33 cellular contexts compared by ENCODE assay signal in genomic region chr5:102813740-102814139, GRCh38.
"Had no signal": no experiment of that assay in that cellular context is flagged by ENCODE, and none has a peak within 500 bp of the region (broad histone marks: within the 10 kb centered on the region; RNA-seq: fewer than 3 reads in every experiment).

No MANE protein-coding gene starts in this region.

- H3K79me2 ChIP-seq: hepatocyte had no signal

- H3K4me2 ChIP-seq: hepatocyte had no signal

- H3K4me3 Mint-ChIP-seq: activated CD4-positive, alpha-beta memory T cell treated with anti-CD3 and anti-CD28 coated beads, Interleukin-2, amount 10 ng/mL, durations not matched to agents 7 days and 5 days; activated CD4-positive, alpha-beta T cell treated with anti-CD3 and anti-CD28 coated beads, Interleukin-2, amount 10 ng/mL, durations not matched to agents 7 days and 5 days; activated naive CD4-positive, alpha-beta T cell treated with anti-CD3 and anti-CD28 coated beads, Interleukin-2, amount 10 ng/mL, durations not matched to agents 7 days and 5 days; activated naive CD8-positive, alpha-beta T cell treated with anti-CD3 and anti-CD28 coated beads, Interleukin-2, amount 10 ng/mL, durations not matched to agents 7 days and 5 days; activated T-cell treated with anti-CD3 and anti-CD28 coated beads, Interleukin-2, amount 50 U/mL, for 24 hours; activated T-cell treated with anti-CD3 and anti-CD28 coated beads, Interleukin-2, amount 50 U/mL, for 72 hours; brain; dendritic cell treated with granulocyte-macrophage colony-stimulating factor and Interleukin-4, amounts not matched to agents 40 ng/mL and 50 ng/mL, for 4 days; WTC11 had no signal

- H3K27ac Mint-ChIP-seq: activated CD4-positive, alpha-beta memory T cell treated with anti-CD3 and anti-CD28 coated beads, Interleukin-2, amount 10 ng/mL, durations not matched to agents 7 days and 5 days; activated CD4-positive, alpha-beta T cell treated with anti-CD3 and anti-CD28 coated beads, Interleukin-2, amount 10 ng/mL, durations not matched to agents 7 days and 5 days; activated naive CD4-positive, alpha-beta T cell treated with anti-CD3 and anti-CD28 coated beads, Interleukin-2, amount 10 ng/mL, durations not matched to agents 7 days and 5 days; activated naive CD4-positive, alpha-beta T cell treated with anti-CD3 and anti-CD28 coated beads, Interleukin-2, amount 50 U/mL, for 72 hours; activated naive CD8-positive, alpha-beta T cell treated with anti-CD3 and anti-CD28 coated beads, Interleukin-2, amount 10 ng/mL, durations not matched to agents 7 days and 5 days; activated T-cell treated with anti-CD3 and anti-CD28 coated beads, Interleukin-2, amount 50 U/mL, for 24 hours; activated T-cell treated with anti-CD3 and anti-CD28 coated beads, Interleukin-2, amount 50 U/mL, for 72 hours; brain; dendritic cell treated with granulocyte-macrophage colony-stimulating factor and Interleukin-4, amounts not matched to agents 40 ng/mL and 50 ng/mL, for 4 days; WTC11 had no signal

- H3K4me3 ChIP-seq: ascending aorta, breast epithelium, cardiac muscle cell, coronary artery, dorsolateral prefrontal cortex, esophagus muscularis mucosa, gastrocnemius medialis, heart right ventricle, hepatocyte had no signal

- H3K36me3 Mint-ChIP-seq: activated naive CD4-positive, alpha-beta T cell treated with anti-CD3 and anti-CD28 coated beads, Interleukin-2, amount 10 ng/mL, durations not matched to agents 7 days and 5 days; activated naive CD4-positive, alpha-beta T cell treated with anti-CD3 and anti-CD28 coated beads, Interleukin-2, amount 50 U/mL, for 72 hours; WTC11 had no signal

- H3K36me3 ChIP-seq: ascending aorta, breast epithelium, cardiac muscle cell, esophagus muscularis mucosa, gastrocnemius medialis, heart right ventricle had no signal

- H3K9me3 Mint-ChIP-seq: activated CD4-positive, alpha-beta memory T cell treated with anti-CD3 and anti-CD28 coated beads, Interleukin-2, amount 10 ng/mL, durations not matched to agents 7 days and 5 days; activated CD4-positive, alpha-beta T cell treated with anti-CD3 and anti-CD28 coated beads, Interleukin-2, amount 10 ng/mL, durations not matched to agents 7 days and 5 days; activated naive CD4-positive, alpha-beta T cell treated with anti-CD3 and anti-CD28 coated beads, Interleukin-2, amount 10 ng/mL, durations not matched to agents 7 days and 5 days; activated naive CD4-positive, alpha-beta T cell treated with anti-CD3 and anti-CD28 coated beads, Interleukin-2, amount 50 U/mL, for 72 hours; activated naive CD8-positive, alpha-beta T cell treated with anti-CD3 and anti-CD28 coated beads, Interleukin-2, amount 10 ng/mL, durations not matched to agents 7 days and 5 days; activated T-cell treated with anti-CD3 and anti-CD28 coated beads, Interleukin-2, amount 50 U/mL, for 24 hours; activated T-cell treated with anti-CD3 and anti-CD28 coated beads, Interleukin-2, amount 50 U/mL, for 72 hours; brain; dendritic cell treated with granulocyte-macrophage colony-stimulating factor and Interleukin-4, amounts not matched to agents 40 ng/mL and 50 ng/mL, for 4 days had no signal

- H3K4me1 ChIP-seq: breast epithelium had no signal

- H3K27me3 Mint-ChIP-seq: activated CD4-positive, alpha-beta memory T cell treated with anti-CD3 and anti-CD28 coated beads, Interleukin-2, amount 10 ng/mL, durations not matched to agents 7 days and 5 days; activated CD4-positive, alpha-beta T cell treated with anti-CD3 and anti-CD28 coated beads, Interleukin-2, amount 10 ng/mL, durations not matched to agents 7 days and 5 days; activated naive CD4-positive, alpha-beta T cell treated with anti-CD3 and anti-CD28 coated beads, Interleukin-2, amount 10 ng/mL, durations not matched to agents 7 days and 5 days; activated T-cell treated with anti-CD3 and anti-CD28 coated beads, Interleukin-2, amount 50 U/mL, for 24 hours; brain; dendritic cell treated with granulocyte-macrophage colony-stimulating factor and Interleukin-4, amounts not matched to agents 40 ng/mL and 50 ng/mL, for 4 days had no signal

- H3K27me3 ChIP-seq: ascending aorta, breast epithelium, cardiac muscle cell, dorsolateral prefrontal cortex, esophagus muscularis mucosa, foreskin keratinocyte, gastrocnemius medialis, heart right ventricle, hepatocyte had no signal

- H3K27ac ChIP-seq: ascending aorta, breast epithelium, cardiac muscle cell, coronary artery, dorsolateral prefrontal cortex, esophagus muscularis mucosa, foreskin keratinocyte, heart right ventricle, hepatocyte, VCaP had no signal

- DNase-seq: activated CD4-positive, alpha-beta memory T cell treated with anti-CD3 and anti-CD28 coated beads, Interleukin-2, amount 10 ng/mL, durations not matched to agents 7 days and 5 days; activated CD4-positive, alpha-beta T cell treated with anti-CD3 and anti-CD28 coated beads for 1 hour; activated CD4-positive, alpha-beta T cell treated with anti-CD3 and anti-CD28 coated beads for 4 hours; activated CD4-positive, alpha-beta T cell treated with anti-CD3 and anti-CD28 coated beads, Interleukin-2, amount 10 ng/mL, durations not matched to agents 7 days and 5 days; activated CD4-positive, alpha-beta T cell treated with anti-CD3 and anti-CD28 coated beads, Interleukin-2, amount 50 U/mL, for 4 hours; activated CD8-positive, alpha-beta memory T cell treated with anti-CD3 and anti-CD28 coated beads, Interleukin-2, amount 50 U/mL, for 48 hours; activated gamma-delta T cell; activated naive CD4-positive, alpha-beta T cell; activated naive CD4-positive, alpha-beta T cell treated with anti-CD3 and anti-CD28 coated beads, Interleukin-2, amount 10 ng/mL, durations not matched to agents 7 days and 5 days; activated naive CD8-positive, alpha-beta T cell treated with anti-CD3 and anti-CD28 coated beads, Interleukin-2, amount 10 ng/mL, durations not matched to agents 7 days and 5 days; activated T-cell treated with anti-CD3 and anti-CD28 coated beads for 4 hours; activated T-cell treated with anti-CD3 and anti-CD28 coated beads, Interleukin-2, amount 50 U/mL, for 24 hours; activated T-cell treated with anti-CD3 and anti-CD28 coated beads, Interleukin-2, amount 50 U/mL, for 72 hours; central memory CD4-positive, alpha-beta T cell; cerebellar nuclear complex; dorsolateral prefrontal cortex; effector memory CD4-positive, alpha-beta T cell; erythroblast; foreskin keratinocyte; gastrocnemius medialis; heart right ventricle; T-helper 2 cell had no signal
